In the genomic region with DNA sequence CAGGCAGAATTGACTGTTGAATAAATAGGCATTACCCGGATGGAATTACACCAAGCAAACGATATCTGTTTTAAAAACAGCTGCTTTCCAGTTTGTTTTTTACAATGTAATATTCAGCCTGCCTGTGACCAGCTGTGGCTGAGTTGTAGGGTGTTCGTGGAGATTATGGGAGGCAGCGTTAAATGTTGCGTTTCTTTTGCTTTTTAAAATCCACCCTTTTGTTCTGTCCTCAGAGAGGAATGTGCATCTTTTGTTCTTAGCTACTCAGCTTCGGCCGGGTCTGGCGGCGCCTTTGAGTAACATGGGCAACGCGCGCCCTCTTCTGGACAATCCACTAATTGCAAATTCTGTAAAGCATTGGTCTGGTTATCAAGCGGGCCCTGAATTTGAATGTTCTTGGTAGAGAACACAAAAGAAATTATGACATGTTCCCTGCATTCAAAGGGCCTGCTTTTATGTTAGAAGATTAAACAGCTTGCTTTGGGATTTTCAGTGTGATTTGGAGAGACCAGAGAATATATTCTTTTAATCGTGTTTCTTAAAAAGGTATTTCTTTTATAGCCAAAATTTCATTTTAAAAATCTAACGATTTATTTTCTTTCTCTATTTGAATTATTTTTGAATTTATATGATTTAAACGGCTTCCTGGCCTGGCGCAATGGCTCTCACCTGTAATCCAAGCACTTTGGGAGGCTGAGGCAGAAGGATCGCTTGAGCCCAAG, we compare ENCODE assay signal across 1 cellular context.
TF ChIP-seq lines count a peak whose summit lies in the region.

No MANE protein-coding gene starts in this region.

TF ChIP-seq in K562, 482 proteins besides CTCF, POLR2A, EP300 and RAD21 (continued from another document):
- TF ChIP-seq E4F1 (CRISPR knock-in tag; IDR thresholded peaks at IDR 0.05; ENCODE audit: borderline replicate concordance), result no peak
- TF ChIP-seq ZBTB49 (CRISPR knock-in tag; IDR thresholded peaks at IDR 0.05; ENCODE audit: borderline replicate concordance), result no peak
- no peak for TF ChIP-seq MEF2D (tag; conservative IDR thresholded peaks at IDR 0.05; ENCODE audit: low read depth)
- 0 out of 2 replicates have a peak, but pooled peaks have one; percentile 20 for TF ChIP-seq TFAP4 (CRISPR knock-in tag; IDR thresholded peaks at IDR 0.05; ENCODE audit: borderline replicate concordance)
- TF ChIP-seq SREBF2 (CRISPR knock-in tag; IDR thresholded peaks at IDR 0.05), result no peak
- TF ChIP-seq, protein P1, sequence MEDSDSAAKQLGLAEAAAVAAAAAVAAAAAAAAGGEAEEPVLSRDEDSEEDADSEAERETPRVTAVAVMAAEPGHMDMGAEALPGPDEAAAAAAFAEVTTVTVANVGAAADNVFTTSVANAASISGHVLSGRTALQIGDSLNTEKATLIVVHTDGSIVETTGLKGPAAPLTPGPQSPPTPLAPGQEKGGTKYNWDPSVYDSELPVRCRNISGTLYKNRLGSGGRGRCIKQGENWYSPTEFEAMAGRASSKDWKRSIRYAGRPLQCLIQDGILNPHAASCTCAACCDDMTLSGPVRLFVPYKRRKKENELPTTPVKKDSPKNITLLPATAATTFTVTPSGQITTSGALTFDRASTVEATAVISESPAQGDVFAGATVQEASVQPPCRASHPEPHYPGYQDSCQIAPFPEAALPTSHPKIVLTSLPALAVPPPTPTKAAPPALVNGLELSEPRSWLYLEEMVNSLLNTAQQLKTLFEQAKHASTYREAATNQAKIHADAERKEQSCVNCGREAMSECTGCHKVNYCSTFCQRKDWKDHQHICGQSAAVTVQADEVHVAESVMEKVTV (CRISPR knock-in tag; IDR thresholded peaks at IDR 0.05), result peak; percentile 71
- TF ChIP-seq ZFP30 (CRISPR knock-in tag; IDR thresholded peaks at IDR 0.05; ENCODE audit: borderline replicate concordance), result no peak
- TF ChIP-seq GABPB1 (CRISPR knock-in tag; IDR thresholded peaks at IDR 0.05), result 0 out of 2 replicates have a peak, but pooled peaks have one; percentile 29
- TF ChIP-seq PHF8 (IDR thresholded peaks at IDR 0.05; ENCODE audit: borderline replicate concordance, low read length), result no peak
- TF ChIP-seq ZSCAN29 (IDR thresholded peaks at IDR 0.05), result no peak
- TF ChIP-seq MLLT1 (IDR thresholded peaks at IDR 0.05), result no peak
- TF ChIP-seq CHCHD3 (CRISPR knock-in tag; IDR thresholded peaks at IDR 0.05), result no peak
- no peak for TF ChIP-seq ZNF12 (CRISPR knock-in tag; IDR thresholded peaks at IDR 0.05)
- TF ChIP-seq TRIM25 (IDR thresholded peaks at IDR 0.05; ENCODE audit: borderline replicate concordance), result no peak
- no peak for TF ChIP-seq POLR2G (IDR thresholded peaks at IDR 0.05; ENCODE audit: low read depth, low read length)
- TF ChIP-seq NCOA1 (IDR thresholded peaks at IDR 0.05; ENCODE audit: low read depth), result no peak
- no peak for TF ChIP-seq RBFOX2 (IDR thresholded peaks at IDR 0.05; ENCODE audit: low read depth, low read length)
- TF ChIP-seq DDX20 (tag; IDR thresholded peaks at IDR 0.05; ENCODE audit: low read depth), result no peak
- TF ChIP-seq, protein P2, sequence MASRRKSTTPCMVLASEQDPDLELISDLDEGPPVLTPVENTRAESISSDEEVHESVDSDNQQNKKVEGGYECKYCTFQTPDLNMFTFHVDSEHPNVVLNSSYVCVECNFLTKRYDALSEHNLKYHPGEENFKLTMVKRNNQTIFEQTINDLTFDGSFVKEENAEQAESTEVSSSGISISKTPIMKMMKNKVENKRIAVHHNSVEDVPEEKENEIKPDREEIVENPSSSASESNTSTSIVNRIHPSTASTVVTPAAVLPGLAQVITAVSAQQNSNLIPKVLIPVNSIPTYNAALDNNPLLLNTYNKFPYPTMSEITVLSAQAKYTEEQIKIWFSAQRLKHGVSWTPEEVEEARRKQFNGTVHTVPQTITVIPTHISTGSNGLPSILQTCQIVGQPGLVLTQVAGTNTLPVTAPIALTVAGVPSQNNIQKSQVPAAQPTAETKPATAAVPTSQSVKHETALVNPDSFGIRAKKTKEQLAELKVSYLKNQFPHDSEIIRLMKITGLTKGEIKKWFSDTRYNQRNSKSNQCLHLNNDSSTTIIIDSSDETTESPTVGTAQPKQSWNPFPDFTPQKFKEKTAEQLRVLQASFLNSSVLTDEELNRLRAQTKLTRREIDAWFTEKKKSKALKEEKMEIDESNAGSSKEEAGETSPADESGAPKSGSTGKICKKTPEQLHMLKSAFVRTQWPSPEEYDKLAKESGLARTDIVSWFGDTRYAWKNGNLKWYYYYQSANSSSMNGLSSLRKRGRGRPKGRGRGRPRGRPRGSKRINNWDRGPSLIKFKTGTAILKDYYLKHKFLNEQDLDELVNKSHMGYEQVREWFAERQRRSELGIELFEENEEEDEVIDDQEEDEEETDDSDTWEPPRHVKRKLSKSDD (conservative IDR thresholded peaks at IDR 0.05; ENCODE audit: low read length), result no peak
- TF ChIP-seq U2AF1 (optimal IDR thresholded peaks at IDR 0.05; ENCODE audit: low read depth, low read length), result no peak
- TF ChIP-seq, protein P3, sequence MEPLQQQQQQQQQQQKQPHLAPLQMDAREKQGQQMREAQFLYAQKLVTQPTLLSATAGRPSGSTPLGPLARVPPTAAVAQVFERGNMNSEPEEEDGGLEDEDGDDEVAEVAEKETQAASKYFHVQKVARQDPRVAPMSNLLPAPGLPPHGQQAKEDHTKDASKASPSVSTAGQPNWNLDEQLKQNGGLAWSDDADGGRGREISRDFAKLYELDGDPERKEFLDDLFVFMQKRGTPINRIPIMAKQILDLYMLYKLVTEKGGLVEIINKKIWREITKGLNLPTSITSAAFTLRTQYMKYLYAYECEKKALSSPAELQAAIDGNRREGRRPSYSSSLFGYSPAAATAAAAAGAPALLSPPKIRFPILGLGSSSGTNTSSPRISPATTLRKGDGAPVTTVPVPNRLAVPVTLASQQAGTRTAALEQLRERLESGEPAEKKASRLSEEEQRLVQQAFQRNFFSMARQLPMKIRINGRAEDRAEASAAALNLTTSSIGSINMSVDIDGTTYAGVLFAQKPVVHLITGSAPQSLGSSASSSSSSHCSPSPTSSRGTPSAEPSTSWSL (CRISPR knock-in tag; IDR thresholded peaks at IDR 0.05; ENCODE audit: borderline replicate concordance), result no peak
- TF ChIP-seq, protein P4, sequence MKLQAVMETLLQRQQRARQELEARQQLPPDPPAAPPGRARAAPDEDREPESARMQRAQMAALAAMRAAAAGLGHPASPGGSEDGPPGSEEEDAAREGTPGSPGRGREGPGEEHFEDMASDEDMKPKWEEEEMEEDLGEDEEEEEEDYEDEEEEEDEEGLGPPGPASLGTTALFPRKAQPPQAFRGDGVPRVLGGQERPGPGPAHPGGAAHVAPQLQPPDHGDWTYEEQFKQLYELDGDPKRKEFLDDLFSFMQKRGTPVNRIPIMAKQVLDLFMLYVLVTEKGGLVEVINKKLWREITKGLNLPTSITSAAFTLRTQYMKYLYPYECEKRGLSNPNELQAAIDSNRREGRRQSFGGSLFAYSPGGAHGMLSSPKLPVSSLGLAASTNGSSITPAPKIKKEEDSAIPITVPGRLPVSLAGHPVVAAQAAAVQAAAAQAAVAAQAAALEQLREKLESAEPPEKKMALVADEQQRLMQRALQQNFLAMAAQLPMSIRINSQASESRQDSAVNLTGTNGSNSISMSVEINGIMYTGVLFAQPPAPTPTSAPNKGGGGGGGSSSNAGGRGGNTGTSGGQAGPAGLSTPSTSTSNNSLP (IDR thresholded peaks at IDR 0.05; ENCODE audit: borderline replicate concordance, low read depth, low read length), result peak; percentile 53; the same call in 1 of the 2 replicates
- no peak for TF ChIP-seq SNRNP70 (optimal IDR thresholded peaks at IDR 0.05; ENCODE audit: low read depth, low read length)
- peak; percentile 30 for TF ChIP-seq DACH1 (IDR thresholded peaks at IDR 0.05; ENCODE audit: partially characterized antibody)
- TF ChIP-seq ZNF133 (CRISPR knock-in tag; IDR thresholded peaks at IDR 0.05), result no peak
